28 cellular contexts compared by ENCODE assay signal in the genomic region with DNA sequence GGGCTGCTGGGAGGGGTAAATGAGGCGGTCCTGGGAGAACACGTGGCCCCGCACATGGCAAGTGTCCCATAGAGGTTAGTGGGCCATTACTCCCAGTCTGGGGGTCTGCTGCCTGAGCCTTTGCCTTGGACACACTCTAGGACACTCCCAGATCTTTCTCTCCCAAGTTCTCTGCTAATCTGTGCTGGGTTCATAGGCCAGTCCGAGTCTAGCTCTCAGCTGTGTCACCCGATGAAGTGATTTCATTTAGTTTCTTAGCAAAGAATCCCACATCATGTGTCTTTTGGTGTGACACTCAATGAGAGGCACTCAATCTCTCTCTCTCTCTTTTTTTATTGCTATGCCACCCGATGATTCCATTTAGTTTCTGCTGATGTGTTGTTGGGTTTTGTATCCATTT. TPM values are rescaled to one million over a fixed set of nuclear protein-coding genes. Genes with fewer than 3 reads are reported as not detected.
"Had no signal": no experiment of that assay in that cellular context is flagged by ENCODE, and none has a peak within 500 bp of the region (broad histone marks: within the 10 kb centered on the region; RNA-seq: fewer than 3 reads in every experiment).

No MANE protein-coding gene starts in this region.

- H3K4me3 ChIP-seq: esophagus squamous epithelium, heart right ventricle, left lung, lung, mucosa of descending colon, psoas muscle, sigmoid colon, smooth muscle cell, testis, upper lobe of left lung, vagina had no signal

- H3K9me3 ChIP-seq: psoas muscle, testis, vagina had no signal

- DNase-seq: activated CD4-positive, alpha-beta memory T cell treated with anti-CD3 and anti-CD28 coated beads, Interleukin-2, amount 10 ng/mL, durations not matched to agents 7 days and 5 days; activated CD4-positive, alpha-beta T cell treated with anti-CD3 and anti-CD28 coated beads for 1 hour; activated CD4-positive, alpha-beta T cell treated with anti-CD3 and anti-CD28 coated beads, Interleukin-2, amount 10 ng/mL, durations not matched to agents 7 days and 5 days; activated CD8-positive, alpha-beta memory T cell treated with anti-CD3 and anti-CD28 coated beads, Interleukin-2, amount 50 U/mL, for 48 hours; activated gamma-delta T cell treated with Interleukin-2 at 50 U/mL for 16 hours; activated naive CD4-positive, alpha-beta T cell treated with anti-CD3 and anti-CD28 coated beads, Interleukin-2, amount 50 U/mL, for 16 hours; activated T-cell treated with anti-CD3 and anti-CD28 coated beads, Interleukin-2, amount 50 U/mL, for 4 hours; endodermal cell; esophagus squamous epithelium; foreskin melanocyte; heart right ventricle; left lung; naive B cell; nephron progenitor cell; sigmoid colon; stimulated activated CD4-positive, alpha-beta T cell treated with anti-CD3 and anti-CD28 coated beads, Interleukin-1b, Interleukin-23, amount 100 ng/mL, for 48 hours; stimulated activated naive B cell treated with anti-CD40 and anti-IgM and Interleukin-4, amounts not matched to agents 10 μg/mL and 1 μg/mL and 100 μg/mL, for 72 hours; T-cell; testis; upper lobe of left lung had no signal

- H2AFZ ChIP-seq: parathyroid adenoma had no signal

- H3K79me2 ChIP-seq: parathyroid adenoma had no signal

- H3K27me3 ChIP-seq: esophagus squamous epithelium, sigmoid colon, testis, upper lobe of left lung, vagina had no signal

- H3K27ac ChIP-seq: esophagus squamous epithelium, heart right ventricle, left lung, parathyroid adenoma, psoas muscle, testis, upper lobe of left lung, vagina had no signal

- H3K36me3 ChIP-seq: esophagus squamous epithelium, heart right ventricle, left lung, sigmoid colon, upper lobe of left lung, vagina had no signal

- H3K9ac ChIP-seq: parathyroid adenoma had no signal

- H3K4me1 ChIP-seq: heart right ventricle, left lung, parathyroid adenoma, psoas muscle had no signal

- H3K4me2 ChIP-seq: smooth muscle cell had no signal

RNA-seq across cellular contexts. Expression of gene FA2H, which starts 49.0 kb away (rescaled TPM):
- total RNA-seq: glomerular endothelial cell, mesenteric fat pad, psoas muscle, smooth muscle cell, vagina had no signal
